1 cellular context compared by ENCODE assay signal in the genomic region with DNA sequence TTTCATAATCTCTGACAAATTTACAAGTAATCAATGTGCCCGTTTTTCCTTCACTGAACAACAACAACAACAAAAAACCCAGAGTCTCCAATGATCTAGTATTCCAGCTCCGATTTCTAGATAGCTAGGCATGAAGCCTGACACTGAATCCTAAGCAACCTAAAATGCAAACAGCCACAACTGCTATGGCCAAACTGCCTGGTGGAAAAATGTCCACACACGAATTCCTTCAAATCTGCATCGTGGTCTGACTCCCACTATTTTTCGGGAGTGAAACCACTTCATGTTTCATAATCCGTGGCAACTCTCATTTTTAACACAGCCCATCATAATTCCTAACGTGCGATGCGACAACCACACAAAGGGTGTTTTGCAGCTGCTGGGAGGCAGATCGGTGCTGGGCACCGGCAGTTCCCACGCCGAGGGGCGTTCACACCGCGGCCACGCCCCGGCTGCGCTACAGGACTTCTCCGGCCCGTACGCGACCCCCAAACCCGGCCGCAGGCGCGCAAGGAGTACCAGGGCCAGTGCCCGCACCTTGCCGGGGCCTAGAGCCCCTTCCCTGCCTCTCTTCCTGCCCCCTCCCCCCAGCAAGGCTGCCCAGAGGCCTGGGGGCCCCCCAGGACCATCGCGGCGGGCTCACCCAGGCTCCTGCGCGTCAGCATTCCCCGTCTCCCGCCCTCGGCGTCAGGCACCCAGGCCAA.
TF ChIP-seq lines count a peak whose summit lies in the region.

No MANE protein-coding gene starts in this region.

TF ChIP-seq in HepG2, 621 proteins besides CTCF, POLR2A, EP300 and RAD21 (continued from another document and continues in another):
- peak; percentile 8; the same call in 1 of the 2 replicates for TF ChIP-seq BORCS8-MEF2B (CRISPR knock-in tag; IDR thresholded peaks at IDR 0.05)
- peak; percentile 22; the same call in 1 of the 2 replicates for TF ChIP-seq ZNF563 (CRISPR knock-in tag; IDR thresholded peaks at IDR 0.05)
- no peak for TF ChIP-seq JARID2 (CRISPR knock-in tag; IDR thresholded peaks at IDR 0.05; ENCODE audit: insufficient replicate concordance)
- no peak for TF ChIP-seq GZF1 (CRISPR knock-in tag; IDR thresholded peaks at IDR 0.05)
- no peak for TF ChIP-seq BHLHE40 (IDR thresholded peaks at IDR 0.05; ENCODE audit: low read length)
- peak; percentile 10; the same call in 1 of the 2 replicates for TF ChIP-seq PHF8 (CRISPR knock-in tag; IDR thresholded peaks at IDR 0.05)
- TF ChIP-seq NKX3-1 (CRISPR knock-in tag; IDR thresholded peaks at IDR 0.05), result no peak
- TF ChIP-seq ZNF83 (CRISPR knock-in tag; IDR thresholded peaks at IDR 0.05; ENCODE audit: borderline replicate concordance), result no peak
- no peak for TF ChIP-seq ZNF878 (CRISPR knock-in tag; IDR thresholded peaks at IDR 0.05)
- TF ChIP-seq ZMAT3 (CRISPR knock-in tag; conservative IDR thresholded peaks at IDR 0.05), result no peak
- no peak for TF ChIP-seq LCORL (IDR thresholded peaks at IDR 0.05)
- no peak for TF ChIP-seq LCORL (CRISPR knock-in tag; IDR thresholded peaks at IDR 0.05)
- no peak for TF ChIP-seq NCOR1 (IDR thresholded peaks at IDR 0.05; ENCODE audit: borderline replicate concordance, low read length)
- no peak for TF ChIP-seq SMAD3 (CRISPR knock-in tag; IDR thresholded peaks at IDR 0.05)
- TF ChIP-seq ZNF558 (CRISPR knock-in tag; IDR thresholded peaks at IDR 0.05; ENCODE audit: borderline replicate concordance), result peak; percentile 47; the same call in 1 of the 2 replicates
- TF ChIP-seq XRCC5 (optimal IDR thresholded peaks at IDR 0.05; ENCODE audit: low read length), result peak; percentile 22
- TF ChIP-seq ZMYM3 (CRISPR knock-in tag; IDR thresholded peaks at IDR 0.05), result no peak
- TF ChIP-seq SOX5 (CRISPR knock-in tag; IDR thresholded peaks at IDR 0.05; ENCODE audit: borderline replicate concordance), result no peak
- no peak for TF ChIP-seq GPN1 (CRISPR knock-in tag; IDR thresholded peaks at IDR 0.05; ENCODE audit: borderline replicate concordance)
- TF ChIP-seq ZNF136 (CRISPR knock-in tag; IDR thresholded peaks at IDR 0.05; ENCODE audit: low read depth), result no peak
- peak; percentile 59 for TF ChIP-seq ZNF605 (CRISPR knock-in tag; IDR thresholded peaks at IDR 0.05)
- no peak for TF ChIP-seq HES4 (CRISPR knock-in tag; IDR thresholded peaks at IDR 0.05; ENCODE audit: borderline replicate concordance)
- TF ChIP-seq, protein P1, sequence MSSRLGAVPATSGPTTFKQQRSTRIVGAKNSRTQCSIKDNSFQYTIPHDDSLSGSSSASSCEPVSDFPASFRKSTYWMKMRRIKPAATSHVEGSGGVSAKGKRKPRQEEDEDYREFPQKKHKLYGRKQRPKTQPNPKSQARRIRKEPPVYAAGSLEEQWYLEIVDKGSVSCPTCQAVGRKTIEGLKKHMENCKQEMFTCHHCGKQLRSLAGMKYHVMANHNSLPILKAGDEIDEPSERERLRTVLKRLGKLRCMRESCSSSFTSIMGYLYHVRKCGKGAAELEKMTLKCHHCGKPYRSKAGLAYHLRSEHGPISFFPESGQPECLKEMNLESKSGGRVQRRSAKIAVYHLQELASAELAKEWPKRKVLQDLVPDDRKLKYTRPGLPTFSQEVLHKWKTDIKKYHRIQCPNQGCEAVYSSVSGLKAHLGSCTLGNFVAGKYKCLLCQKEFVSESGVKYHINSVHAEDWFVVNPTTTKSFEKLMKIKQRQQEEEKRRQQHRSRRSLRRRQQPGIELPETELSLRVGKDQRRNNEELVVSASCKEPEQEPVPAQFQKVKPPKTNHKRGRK (CRISPR knock-in tag; IDR thresholded peaks at IDR 0.05), result no peak
- TF ChIP-seq NFE2 (CRISPR knock-in tag; IDR thresholded peaks at IDR 0.05), result no peak
- TF ChIP-seq ZNF34 (CRISPR knock-in tag; IDR thresholded peaks at IDR 0.05; ENCODE audit: borderline replicate concordance), result no peak
- TF ChIP-seq FLYWCH1 (CRISPR knock-in tag; IDR thresholded peaks at IDR 0.05), result no peak
- no peak for TF ChIP-seq TOE1 (CRISPR knock-in tag; IDR thresholded peaks at IDR 0.05)
- TF ChIP-seq CHCHD3 (CRISPR knock-in tag; IDR thresholded peaks at IDR 0.05), result no peak
- TF ChIP-seq, protein P2, sequence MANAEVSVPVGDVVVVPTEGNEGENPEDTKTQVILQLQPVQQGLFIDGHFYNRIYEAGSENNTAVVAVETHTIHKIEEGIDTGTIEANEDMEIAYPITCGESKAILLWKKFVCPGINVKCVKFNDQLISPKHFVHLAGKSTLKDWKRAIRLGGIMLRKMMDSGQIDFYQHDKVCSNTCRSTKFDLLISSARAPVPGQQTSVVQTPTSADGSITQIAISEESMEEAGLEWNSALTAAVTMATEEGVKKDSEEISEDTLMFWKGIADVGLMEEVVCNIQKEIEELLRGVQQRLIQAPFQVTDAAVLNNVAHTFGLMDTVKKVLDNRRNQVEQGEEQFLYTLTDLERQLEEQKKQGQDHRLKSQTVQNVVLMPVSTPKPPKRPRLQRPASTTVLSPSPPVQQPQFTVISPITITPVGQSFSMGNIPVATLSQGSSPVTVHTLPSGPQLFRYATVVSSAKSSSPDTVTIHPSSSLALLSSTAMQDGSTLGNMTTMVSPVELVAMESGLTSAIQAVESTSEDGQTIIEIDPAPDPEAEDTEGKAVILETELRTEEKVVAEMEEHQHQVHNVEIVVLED (CRISPR knock-in tag; IDR thresholded peaks at IDR 0.05; ENCODE audit: borderline replicate concordance), result no peak
- peak; percentile 78; the same call in 1 of the 2 replicates for TF ChIP-seq KMT2A (CRISPR knock-in tag; IDR thresholded peaks at IDR 0.05)
- no peak for TF ChIP-seq HHEX (CRISPR knock-in tag; IDR thresholded peaks at IDR 0.05)
- TF ChIP-seq, protein P3, sequence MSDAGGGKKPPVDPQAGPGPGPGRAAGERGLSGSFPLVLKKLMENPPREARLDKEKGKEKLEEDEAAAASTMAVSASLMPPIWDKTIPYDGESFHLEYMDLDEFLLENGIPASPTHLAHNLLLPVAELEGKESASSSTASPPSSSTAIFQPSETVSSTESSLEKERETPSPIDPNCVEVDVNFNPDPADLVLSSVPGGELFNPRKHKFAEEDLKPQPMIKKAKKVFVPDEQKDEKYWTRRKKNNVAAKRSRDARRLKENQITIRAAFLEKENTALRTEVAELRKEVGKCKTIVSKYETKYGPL (CRISPR knock-in tag; IDR thresholded peaks at IDR 0.05), result 0 out of 2 replicates have a peak, but pooled peaks have one; percentile 28
- TF ChIP-seq, protein P4, sequence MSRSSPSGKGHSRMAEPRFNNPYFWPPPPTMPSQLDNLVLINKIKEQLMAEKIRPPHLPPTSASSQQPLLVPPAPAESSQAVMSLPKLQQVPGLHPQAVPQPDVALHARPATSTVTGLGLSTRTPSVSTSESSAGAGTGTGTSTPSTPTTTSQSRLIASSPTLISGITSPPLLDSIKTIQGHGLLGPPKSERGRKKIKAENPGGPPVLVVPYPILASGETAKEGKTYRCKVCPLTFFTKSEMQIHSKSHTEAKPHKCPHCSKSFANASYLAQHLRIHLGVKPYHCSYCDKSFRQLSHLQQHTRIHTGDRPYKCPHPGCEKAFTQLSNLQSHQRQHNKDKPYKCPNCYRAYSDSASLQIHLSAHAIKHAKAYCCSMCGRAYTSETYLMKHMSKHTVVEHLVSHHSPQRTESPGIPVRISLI (CRISPR knock-in tag; IDR thresholded peaks at IDR 0.05; ENCODE audit: borderline replicate concordance), result no peak
- no peak for TF ChIP-seq SCMH1 (CRISPR knock-in tag; IDR thresholded peaks at IDR 0.05; ENCODE audit: borderline replicate concordance)
- no peak for TF ChIP-seq ZBTB7A (CRISPR knock-in tag; IDR thresholded peaks at IDR 0.05)
- TF ChIP-seq IRF2 (CRISPR knock-in tag; IDR thresholded peaks at IDR 0.05), result no peak
- no peak for TF ChIP-seq NFYC (CRISPR knock-in tag; IDR thresholded peaks at IDR 0.05)
- no peak; the same call in 1 of the 2 replicates for TF ChIP-seq PAX8 (CRISPR knock-in tag; IDR thresholded peaks at IDR 0.05; ENCODE audit: borderline replicate concordance)
- no peak for TF ChIP-seq KAT8 (CRISPR knock-in tag; IDR thresholded peaks at IDR 0.05)
- no peak for TF ChIP-seq ZIK1 (CRISPR knock-in tag; IDR thresholded peaks at IDR 0.05; ENCODE audit: borderline replicate concordance, low read depth)
- no peak for TF ChIP-seq ZNF232 (CRISPR knock-in tag; IDR thresholded peaks at IDR 0.05; ENCODE audit: borderline replicate concordance)
- TF ChIP-seq, protein P5, sequence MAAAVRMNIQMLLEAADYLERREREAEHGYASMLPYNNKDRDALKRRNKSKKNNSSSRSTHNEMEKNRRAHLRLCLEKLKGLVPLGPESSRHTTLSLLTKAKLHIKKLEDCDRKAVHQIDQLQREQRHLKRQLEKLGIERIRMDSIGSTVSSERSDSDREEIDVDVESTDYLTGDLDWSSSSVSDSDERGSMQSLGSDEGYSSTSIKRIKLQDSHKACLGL (CRISPR knock-in tag; IDR thresholded peaks at IDR 0.05), result no peak; the same call in 1 of the 2 replicates
- peak; percentile 10; the same call in 1 of the 2 replicates for TF ChIP-seq ZNF670 (CRISPR knock-in tag; IDR thresholded peaks at IDR 0.05; ENCODE audit: borderline replicate concordance)
- TF ChIP-seq, protein P6, sequence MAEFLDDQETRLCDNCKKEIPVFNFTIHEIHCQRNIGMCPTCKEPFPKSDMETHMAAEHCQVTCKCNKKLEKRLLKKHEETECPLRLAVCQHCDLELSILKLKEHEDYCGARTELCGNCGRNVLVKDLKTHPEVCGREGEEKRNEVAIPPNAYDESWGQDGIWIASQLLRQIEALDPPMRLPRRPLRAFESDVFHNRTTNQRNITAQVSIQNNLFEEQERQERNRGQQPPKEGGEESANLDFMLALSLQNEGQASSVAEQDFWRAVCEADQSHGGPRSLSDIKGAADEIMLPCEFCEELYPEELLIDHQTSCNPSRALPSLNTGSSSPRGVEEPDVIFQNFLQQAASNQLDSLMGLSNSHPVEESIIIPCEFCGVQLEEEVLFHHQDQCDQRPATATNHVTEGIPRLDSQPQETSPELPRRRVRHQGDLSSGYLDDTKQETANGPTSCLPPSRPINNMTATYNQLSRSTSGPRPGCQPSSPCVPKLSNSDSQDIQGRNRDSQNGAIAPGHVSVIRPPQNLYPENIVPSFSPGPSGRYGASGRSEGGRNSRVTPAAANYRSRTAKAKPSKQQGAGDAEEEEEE (CRISPR knock-in tag; IDR thresholded peaks at IDR 0.05; ENCODE audit: borderline replicate concordance), result no peak
- TF ChIP-seq, protein P7, sequence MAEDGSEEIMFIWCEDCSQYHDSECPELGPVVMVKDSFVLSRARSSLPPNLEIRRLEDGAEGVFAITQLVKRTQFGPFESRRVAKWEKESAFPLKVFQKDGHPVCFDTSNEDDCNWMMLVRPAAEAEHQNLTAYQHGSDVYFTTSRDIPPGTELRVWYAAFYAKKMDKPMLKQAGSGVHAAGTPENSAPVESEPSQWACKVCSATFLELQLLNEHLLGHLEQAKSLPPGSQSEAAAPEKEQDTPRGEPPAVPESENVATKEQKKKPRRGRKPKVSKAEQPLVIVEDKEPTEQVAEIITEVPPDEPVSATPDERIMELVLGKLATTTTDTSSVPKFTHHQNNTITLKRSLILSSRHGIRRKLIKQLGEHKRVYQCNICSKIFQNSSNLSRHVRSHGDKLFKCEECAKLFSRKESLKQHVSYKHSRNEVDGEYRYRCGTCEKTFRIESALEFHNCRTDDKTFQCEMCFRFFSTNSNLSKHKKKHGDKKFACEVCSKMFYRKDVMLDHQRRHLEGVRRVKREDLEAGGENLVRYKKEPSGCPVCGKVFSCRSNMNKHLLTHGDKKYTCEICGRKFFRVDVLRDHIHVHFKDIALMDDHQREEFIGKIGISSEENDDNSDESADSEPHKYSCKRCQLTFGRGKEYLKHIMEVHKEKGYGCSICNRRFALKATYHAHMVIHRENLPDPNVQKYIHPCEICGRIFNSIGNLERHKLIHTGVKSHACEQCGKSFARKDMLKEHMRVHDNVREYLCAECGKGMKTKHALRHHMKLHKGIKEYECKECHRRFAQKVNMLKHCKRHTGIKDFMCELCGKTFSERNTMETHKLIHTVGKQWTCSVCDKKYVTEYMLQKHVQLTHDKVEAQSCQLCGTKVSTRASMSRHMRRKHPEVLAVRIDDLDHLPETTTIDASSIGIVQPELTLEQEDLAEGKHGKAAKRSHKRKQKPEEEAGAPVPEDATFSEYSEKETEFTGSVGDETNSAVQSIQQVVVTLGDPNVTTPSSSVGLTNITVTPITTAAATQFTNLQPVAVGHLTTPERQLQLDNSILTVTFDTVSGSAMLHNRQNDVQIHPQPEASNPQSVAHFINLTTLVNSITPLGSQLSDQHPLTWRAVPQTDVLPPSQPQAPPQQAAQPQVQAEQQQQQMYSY (CRISPR knock-in tag; IDR thresholded peaks at IDR 0.05), result no peak
- no peak for TF ChIP-seq MIER2 (CRISPR knock-in tag; IDR thresholded peaks at IDR 0.05)
- TF ChIP-seq, protein P8, sequence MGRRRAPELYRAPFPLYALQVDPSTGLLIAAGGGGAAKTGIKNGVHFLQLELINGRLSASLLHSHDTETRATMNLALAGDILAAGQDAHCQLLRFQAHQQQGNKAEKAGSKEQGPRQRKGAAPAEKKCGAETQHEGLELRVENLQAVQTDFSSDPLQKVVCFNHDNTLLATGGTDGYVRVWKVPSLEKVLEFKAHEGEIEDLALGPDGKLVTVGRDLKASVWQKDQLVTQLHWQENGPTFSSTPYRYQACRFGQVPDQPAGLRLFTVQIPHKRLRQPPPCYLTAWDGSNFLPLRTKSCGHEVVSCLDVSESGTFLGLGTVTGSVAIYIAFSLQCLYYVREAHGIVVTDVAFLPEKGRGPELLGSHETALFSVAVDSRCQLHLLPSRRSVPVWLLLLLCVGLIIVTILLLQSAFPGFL (CRISPR knock-in tag; IDR thresholded peaks at IDR 0.05), result 0 out of 2 replicates have a peak, but pooled peaks have one; percentile 20
- no peak for TF ChIP-seq ARNT (IDR thresholded peaks at IDR 0.05)
- no peak for TF ChIP-seq ZNF317 (CRISPR knock-in tag; IDR thresholded peaks at IDR 0.05)
- TF ChIP-seq SP1 (IDR thresholded peaks at IDR 0.05), result no peak
- peak; percentile 37; the same call in 1 of the 2 replicates for TF ChIP-seq SP1 (CRISPR knock-in tag; IDR thresholded peaks at IDR 0.05)
- TF ChIP-seq MTA1 (CRISPR knock-in tag; IDR thresholded peaks at IDR 0.05; ENCODE audit: borderline replicate concordance), result no peak
- no peak for TF ChIP-seq CBX2 (IDR thresholded peaks at IDR 0.05; ENCODE audit: low read depth, low read length)
- no peak for TF ChIP-seq CBX2 (CRISPR knock-in tag; IDR thresholded peaks at IDR 0.05; ENCODE audit: low read depth)
- TF ChIP-seq PHF20 (CRISPR knock-in tag; IDR thresholded peaks at IDR 0.05), result peak; percentile 42; the same call in 1 of the 2 replicates
- no peak for TF ChIP-seq ZBTB1 (CRISPR knock-in tag; IDR thresholded peaks at IDR 0.05; ENCODE audit: borderline replicate concordance)
- 0 out of 2 replicates have a peak, but pooled peaks have one; percentile 37 for TF ChIP-seq ZNF766 (CRISPR knock-in tag; IDR thresholded peaks at IDR 0.05; ENCODE audit: borderline replicate concordance)
- TF ChIP-seq, protein P9, sequence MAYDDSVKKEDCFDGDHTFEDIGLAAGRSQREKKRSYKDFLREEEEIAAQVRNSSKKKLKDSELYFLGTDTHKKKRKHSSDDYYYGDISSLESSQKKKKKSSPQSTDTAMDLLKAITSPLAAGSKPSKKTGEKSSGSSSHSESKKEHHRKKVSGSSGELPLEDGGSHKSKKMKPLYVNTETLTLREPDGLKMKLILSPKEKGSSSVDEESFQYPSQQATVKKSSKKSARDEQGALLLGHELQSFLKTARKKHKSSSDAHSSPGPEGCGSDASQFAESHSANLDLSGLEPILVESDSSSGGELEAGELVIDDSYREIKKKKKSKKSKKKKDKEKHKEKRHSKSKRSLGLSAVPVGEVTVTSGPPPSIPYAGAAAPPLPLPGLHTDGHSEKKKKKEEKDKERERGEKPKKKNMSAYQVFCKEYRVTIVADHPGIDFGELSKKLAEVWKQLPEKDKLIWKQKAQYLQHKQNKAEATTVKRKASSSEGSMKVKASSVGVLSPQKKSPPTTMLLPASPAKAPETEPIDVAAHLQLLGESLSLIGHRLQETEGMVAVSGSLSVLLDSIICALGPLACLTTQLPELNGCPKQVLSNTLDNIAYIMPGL (CRISPR knock-in tag; IDR thresholded peaks at IDR 0.05; ENCODE audit: borderline replicate concordance in 1 of 2, low read depth in 1 of 2), result no peak; a peak in 1 of 4 replicates
